1 cellular context compared by ENCODE assay signal in genomic region chr1:156081174-156082110, GRCh38.
TF ChIP-seq lines count a peak whose summit lies in the region.

No MANE protein-coding gene starts in this region.

TF ChIP-seq in K562, 482 proteins besides CTCF, POLR2A, EP300 and RAD21 (continued from another document and continues in another):
- TF ChIP-seq AFF4 (CRISPR knock-in tag; IDR thresholded peaks at IDR 0.05) (no peak), ZFP91 (CRISPR knock-in tag; IDR thresholded peaks at IDR 0.05) (no peak), ZNF592 (IDR thresholded peaks at IDR 0.05) (0 out of 2 replicates have a peak, but pooled peaks have one; percentile 24), RB1 (IDR thresholded peaks at IDR 0.05; ENCODE audit: low read depth) (no peak), ERF (CRISPR knock-in tag; IDR thresholded peaks at IDR 0.05) (no peak), PML (IDR thresholded peaks at IDR 0.05; ENCODE audit: low read length) (no peak), MEF2D (tag; conservative IDR thresholded peaks at IDR 0.05; ENCODE audit: low read depth) (no peak), GTF2E2 (tag; IDR thresholded peaks at IDR 0.05) (no peak), E2F6 (IDR thresholded peaks at IDR 0.05; ENCODE audit: borderline replicate concordance in 1 of 2, extremely low read depth in 1 of 2, insufficient read depth in 1 of 2, insufficient read length in 1 of 2, low read depth in 1 of 2, low read length in 1 of 2, poor library complexity in 1 of 2, severe bottlenecking in 1 of 2) (peak; percentile 66 to 67), RERE (CRISPR knock-in tag; IDR thresholded peaks at IDR 0.05; ENCODE audit: borderline replicate concordance) (no peak), SMC3 (conservative IDR thresholded peaks at IDR 0.05; ENCODE audit: insufficient read depth, low read depth, low read length) (no peak), THRAP3 (IDR thresholded peaks at IDR 0.05; ENCODE audit: borderline replicate concordance) (no peak), CAMTA2 (CRISPR knock-in tag; conservative IDR thresholded peaks at IDR 0.05) (no peak), MAZ (CRISPR knock-in tag; conservative IDR thresholded peaks at IDR 0.05 in 1 of 2, IDR thresholded peaks at IDR 0.05 in 1 of 2) (no peak), KDM5B (IDR thresholded peaks at IDR 0.05; ENCODE audit: insufficient replicate concordance, low read depth, low read length) (no peak), L3MBTL2 (IDR thresholded peaks at IDR 0.05) (peak; percentile 69), PHF20 (IDR thresholded peaks at IDR 0.05; ENCODE audit: partially characterized antibody) (no peak), NR1H2 (CRISPR knock-in tag; IDR thresholded peaks at IDR 0.05) (0 out of 2 replicates have a peak, but pooled peaks have one; percentile 27), HEY1 (CRISPR knock-in tag; IDR thresholded peaks at IDR 0.05; ENCODE audit: borderline replicate concordance) (no peak), C11orf30 (IDR thresholded peaks at IDR 0.05; ENCODE audit: low read depth) (no peak), PCBP2 (IDR thresholded peaks at IDR 0.05; ENCODE audit: low read depth, low read length, poor library complexity, severe bottlenecking) (no peak), RBM34 (IDR thresholded peaks at IDR 0.05; ENCODE audit: borderline replicate concordance, insufficient read depth, low read length) (no peak), DEAF1 (CRISPR knock-in tag; IDR thresholded peaks at IDR 0.05) (no peak), NCOA1 (IDR thresholded peaks at IDR 0.05; ENCODE audit: low read depth) (no peak), PTTG1 (tag; IDR thresholded peaks at IDR 0.05; ENCODE audit: low read depth) (no peak), ETS2 (tag; IDR thresholded peaks at IDR 0.05; ENCODE audit: borderline replicate concordance, poor library complexity, severe bottlenecking) (no peak), TAF15 (IDR thresholded peaks at IDR 0.05; ENCODE audit: low read depth, low read length) (no peak), ATF7 (IDR thresholded peaks at IDR 0.05) (no peak), NR2C1 (IDR thresholded peaks at IDR 0.05) (no peak), NR2C1 (tag; IDR thresholded peaks at IDR 0.05) (no peak), CCNT2 (IDR thresholded peaks at IDR 0.05; ENCODE audit: borderline replicate concordance, extremely low read depth, insufficient read length, low read depth, low read length) (no peak), SRF (CRISPR knock-in tag; IDR thresholded peaks at IDR 0.05) (no peak), CTCFL (IDR thresholded peaks at IDR 0.05; ENCODE audit: borderline replicate concordance, insufficient read depth, low read depth, low read length, poor library complexity, severe bottlenecking) (no peak), PKNOX1 (IDR thresholded peaks at IDR 0.05) (no peak), E2F1 (CRISPR knock-in tag; IDR thresholded peaks at IDR 0.05) (no peak), ZNF134 (CRISPR knock-in tag; conservative IDR thresholded peaks at IDR 0.05) (no peak), ZNF431 (CRISPR knock-in tag; IDR thresholded peaks at IDR 0.05) (peak; percentile 24; the same call in 1 of the 2 replicates), SNAPC5 (CRISPR knock-in tag; IDR thresholded peaks at IDR 0.05) (no peak)
